Comparison of ENCODE assay signal across 8 cellular contexts in the genomic region with DNA sequence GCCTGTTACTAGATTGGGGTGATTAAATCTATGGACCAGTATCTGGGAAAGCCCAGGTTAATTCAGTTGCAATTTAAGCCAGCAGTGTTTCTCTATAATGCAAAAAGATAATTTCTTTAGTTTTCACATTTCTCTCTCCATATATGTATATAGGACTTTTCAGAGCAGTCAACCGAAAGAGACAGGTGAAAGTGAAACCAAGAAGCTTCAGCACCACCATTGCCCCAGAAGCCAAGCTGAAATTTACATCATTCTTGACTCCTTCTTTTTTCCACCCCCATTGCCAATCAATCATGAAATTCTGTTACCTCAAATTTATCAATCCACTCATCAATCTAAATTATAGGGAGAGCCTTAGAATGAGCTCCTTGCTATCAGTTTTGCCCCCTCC. TPM values are rescaled to one million over a fixed set of nuclear protein-coding genes. Genes with fewer than 3 reads are reported as not detected.
A peak's percentile ranks its signal among the peaks of the same experiment; 100 is the strongest.
DNase-seq lines count a peak whose midpoint lies in the region; ATAC-seq and TF ChIP-seq lines count a peak whose summit lies in the region.

No MANE protein-coding gene starts in this region.

- no peak for TF ChIP-seq POLR2A in uterus (IDR thresholded peaks at IDR 0.05)

- H3K4me3 ChIP-seq in SJSA1 (peak overlapping the region; percentile 28; the same call in 1 of the 2 replicates), iPS-20b (ENCODE audit: low read length) (peak overlapping the region; percentile 67), uterus (peak overlapping the region; percentile 24 to 42)

- DNase-seq in NOMO-1 treated with DMSO at 0.1 percent for 48 hours (lab: John Stamatoyannopoulos, UW; ENCODE audit: unreplicated experiment) (peak; percentile 18), NOMO-1 treated with dmso at 0.1 percent for 144 hours (lab: John Stamatoyannopoulos, UW; ENCODE audit: unreplicated experiment) (no peak), SJSA1 (ENCODE audit: low read depth in 1 of 2, low spot score in 2 of 2) (no peak), uterus (no peak), T-helper 9 cell (no peak), SKM-1 treated with dmso at 0.1 percent for 144 hours (lab: John Stamatoyannopoulos, UW; ENCODE audit: unreplicated experiment) (no peak)

- H3K27ac ChIP-seq in SJSA1 (no peak overlapping the region), iPS-20b (ENCODE audit: low read length) (no peak overlapping the region), uterus (no peak overlapping the region)

- H3K9ac ChIP-seq in iPS-20b (ENCODE audit: low read depth, low read length), result peak overlapping the region; percentile 37; the same call in 1 of the 2 replicates

- H3K27me3 ChIP-seq in SJSA1 (replicated peaks) (peaks cover 53% of the 10 kb centered on the region), iPS-20b (ENCODE audit: insufficient read depth, low read length) (peaks cover 52% of the 10 kb centered on the region), uterus (peaks cover 0 to 14% of the 10 kb centered on the region in 2 donors)

- ATAC-seq in HG02763 (IDR thresholded peaks at IDR 0.05; ENCODE audit: unreplicated experiment), result peak; percentile 70

- H3K4me1 ChIP-seq in SJSA1 (replicated peaks), result peaks cover 31% of the 10 kb centered on the region
- H3K4me1 ChIP-seq in iPS-20b (ENCODE audit: insufficient read depth, low read length), result peaks cover 4% of the 10 kb centered on the region; the same call in 1 of the 2 replicates
- H3K4me1 ChIP-seq in uterus, result peaks cover 0 to 27% of the 10 kb centered on the region in 2 donors

- TF ChIP-seq CTCF in uterus (IDR thresholded peaks at IDR 0.05), result no peak

- H3K36me3 ChIP-seq in SJSA1 (no peaks in the 10 kb centered on the region), iPS-20b (ENCODE audit: insufficient read depth, low read depth, low read length) (no peaks in the 10 kb centered on the region), uterus (no peaks in the 10 kb centered on the region)

- intact Hi-C loops in uterus (cut with DNase I; ENCODE audit: low total_unique reads), result no loop called here

- H3K9me3 ChIP-seq in SJSA1 (replicated peaks), result 0 out of 2 replicates have a peak, but pooled peaks cover 2% of the 10 kb centered on the region
- no peaks in the 10 kb centered on the region for H3K9me3 ChIP-seq in iPS-20b (ENCODE audit: insufficient read depth, low read depth, low read length)
- no peaks in the 10 kb centered on the region for H3K9me3 ChIP-seq in uterus

RNA-seq across cellular contexts. Expression of gene LRP2, which starts 2.8 kb away (rescaled TPM):
- total RNA-seq in SJSA1 (2014; rRNA removed; shearing (Covaris generic)), result 0.11 and 0.13 TPM in 2 replicates
- under 1 TPM in 3 of 4 donors, not detected in 1; under 0.01 to 0.35 (median 0.06) TPM for total RNA-seq in uterus
